In genomic region chr2:215415820-215416613, GRCh38 we compare ENCODE assay signal across 25 cellular contexts.
"Had no signal": no experiment of that assay in that cellular context is flagged by ENCODE, and none has a peak within 500 bp of the region (broad histone marks: within the 10 kb centered on the region; RNA-seq: fewer than 3 reads in every experiment).

No MANE protein-coding gene starts in this region.

- FAIRE-seq: bronchial epithelial cell, endothelial cell of umbilical vein had no signal

- H3K36me3 ChIP-seq: neutrophil, WERI-Rb-1 had no signal

- H3K27ac ChIP-seq: neutrophil, skin epidermis, testis, WERI-Rb-1 had no signal

- H3K4me3 ChIP-seq: ascending aorta, esophagus squamous epithelium, lung, skin epidermis, testis, upper lobe of left lung had no signal

- H3K27me3 ChIP-seq: ascending aorta, esophagus squamous epithelium, testis, upper lobe of left lung had no signal

- H3K27ac Mint-ChIP-seq: activated naive CD4-positive, alpha-beta T cell treated with anti-CD3 and anti-CD28 coated beads, Interleukin-2, amount 10 ng/mL, durations not matched to agents 7 days and 5 days; activated naive CD8-positive, alpha-beta T cell treated with anti-CD3 and anti-CD28 coated beads, Interleukin-2, amount 50 U/mL, for 24 hours; dendritic cell treated with granulocyte-macrophage colony-stimulating factor and Interleukin-4, amounts not matched to agents 40 ng/mL and 50 ng/mL, for 4 days; mesothelial cell of epicardium; natural killer cell treated with Interleukin-12 subunit alpha and Interleukin-12 subunit beta and Interleukin-15 and Interleukin-18, amount 100 ng/mL, for 72 hours; stimulated activated effector memory CD8-positive, alpha-beta T cell treated with anti-CD3 and anti-CD28 coated beads, Interleukin-12 subunit alpha, Interleukin-12 subunit beta, amount 100 ng/mL, for 72 hours had no signal

- H3K36me3 Mint-ChIP-seq: activated naive CD4-positive, alpha-beta T cell treated with anti-CD3 and anti-CD28 coated beads, Interleukin-2, amount 10 ng/mL, durations not matched to agents 7 days and 5 days; natural killer cell treated with Interleukin-12 subunit alpha and Interleukin-12 subunit beta and Interleukin-15 and Interleukin-18, amount 100 ng/mL, for 72 hours; stimulated activated effector memory CD8-positive, alpha-beta T cell treated with anti-CD3 and anti-CD28 coated beads, Interleukin-12 subunit alpha, Interleukin-12 subunit beta, amount 100 ng/mL, for 72 hours had no signal

- H3K4me1 Mint-ChIP-seq: activated naive CD4-positive, alpha-beta T cell treated with anti-CD3 and anti-CD28 coated beads, Interleukin-2, amount 10 ng/mL, durations not matched to agents 7 days and 5 days; mesothelial cell of epicardium had no signal

- H3K4me3 Mint-ChIP-seq: activated naive CD4-positive, alpha-beta T cell treated with anti-CD3 and anti-CD28 coated beads, Interleukin-2, amount 10 ng/mL, durations not matched to agents 7 days and 5 days; activated naive CD8-positive, alpha-beta T cell treated with anti-CD3 and anti-CD28 coated beads, Interleukin-2, amount 50 U/mL, for 24 hours; dendritic cell treated with granulocyte-macrophage colony-stimulating factor and Interleukin-4, amounts not matched to agents 40 ng/mL and 50 ng/mL, for 4 days; mesothelial cell of epicardium; natural killer cell treated with Interleukin-12 subunit alpha and Interleukin-12 subunit beta and Interleukin-15 and Interleukin-18, amount 100 ng/mL, for 72 hours; stimulated activated effector memory CD8-positive, alpha-beta T cell treated with anti-CD3 and anti-CD28 coated beads, Interleukin-12 subunit alpha, Interleukin-12 subunit beta, amount 100 ng/mL, for 72 hours had no signal

- H3K4me1 ChIP-seq: testis had no signal

- H3K9me3 Mint-ChIP-seq: activated naive CD4-positive, alpha-beta T cell treated with anti-CD3 and anti-CD28 coated beads, Interleukin-2, amount 10 ng/mL, durations not matched to agents 7 days and 5 days; activated naive CD8-positive, alpha-beta T cell treated with anti-CD3 and anti-CD28 coated beads, Interleukin-2, amount 50 U/mL, for 24 hours; dendritic cell treated with granulocyte-macrophage colony-stimulating factor and Interleukin-4, amounts not matched to agents 40 ng/mL and 50 ng/mL, for 4 days; mesothelial cell of epicardium; natural killer cell treated with Interleukin-12 subunit alpha and Interleukin-12 subunit beta and Interleukin-15 and Interleukin-18, amount 100 ng/mL, for 72 hours; stimulated activated effector memory CD8-positive, alpha-beta T cell treated with anti-CD3 and anti-CD28 coated beads, Interleukin-12 subunit alpha, Interleukin-12 subunit beta, amount 100 ng/mL, for 72 hours had no signal

- ATAC-seq: activated naive CD8-positive, alpha-beta T cell treated with anti-CD3 and anti-CD28 coated beads, Interleukin-2, amount 50 U/mL, for 24 hours; left cardiac atrium; natural killer cell treated with Interleukin-12 subunit alpha and Interleukin-12 subunit beta and Interleukin-15 and Interleukin-18, amount 100 ng/mL, for 72 hours; stimulated activated effector memory CD8-positive, alpha-beta T cell treated with anti-CD3 and anti-CD28 coated beads, Interleukin-12 subunit alpha, Interleukin-12 subunit beta, amount 100 ng/mL, for 72 hours had no signal

- H3K9me3 ChIP-seq: ascending aorta, esophagus squamous epithelium, neutrophil, testis, upper lobe of left lung had no signal

- DNase-seq: activated CD4-positive, alpha-beta T cell treated with anti-CD3 and anti-CD28 coated beads for 1 hour; activated CD8-positive, alpha-beta memory T cell treated with anti-CD3 and anti-CD28 coated beads for 24 hours; activated CD8-positive, alpha-beta memory T cell treated with anti-CD3 and anti-CD28 coated beads, Interleukin-2, amount 50 U/mL, for 48 hours; activated effector memory CD4-positive, alpha-beta T cell treated with Interleukin-2 at 50 U/mL for 16 hours; activated naive CD4-positive, alpha-beta T cell treated with anti-CD3 and anti-CD28 coated beads, Interleukin-2, amount 10 ng/mL, durations not matched to agents 7 days and 5 days; activated naive CD8-positive, alpha-beta T cell treated with anti-CD3 and anti-CD28 coated beads, Interleukin-2, amount 50 U/mL, for 24 hours; activated T-cell treated with anti-CD3 and anti-CD28 coated beads, Interleukin-2, amount 50 U/mL, for 48 hours; cerebellar nuclear complex; effector CD8-positive, alpha-beta T cell; esophagus squamous epithelium; left cardiac atrium; stimulated activated CD4-positive, alpha-beta T cell treated with anti-CD3 and anti-CD28 coated beads, Interleukin-4, amount 100 ng/mL, for 1 hour; testis; upper lobe of left lung; WERI-Rb-1 had no signal
